Comparison of ENCODE assay signal across 8 cellular contexts in the genomic region with DNA sequence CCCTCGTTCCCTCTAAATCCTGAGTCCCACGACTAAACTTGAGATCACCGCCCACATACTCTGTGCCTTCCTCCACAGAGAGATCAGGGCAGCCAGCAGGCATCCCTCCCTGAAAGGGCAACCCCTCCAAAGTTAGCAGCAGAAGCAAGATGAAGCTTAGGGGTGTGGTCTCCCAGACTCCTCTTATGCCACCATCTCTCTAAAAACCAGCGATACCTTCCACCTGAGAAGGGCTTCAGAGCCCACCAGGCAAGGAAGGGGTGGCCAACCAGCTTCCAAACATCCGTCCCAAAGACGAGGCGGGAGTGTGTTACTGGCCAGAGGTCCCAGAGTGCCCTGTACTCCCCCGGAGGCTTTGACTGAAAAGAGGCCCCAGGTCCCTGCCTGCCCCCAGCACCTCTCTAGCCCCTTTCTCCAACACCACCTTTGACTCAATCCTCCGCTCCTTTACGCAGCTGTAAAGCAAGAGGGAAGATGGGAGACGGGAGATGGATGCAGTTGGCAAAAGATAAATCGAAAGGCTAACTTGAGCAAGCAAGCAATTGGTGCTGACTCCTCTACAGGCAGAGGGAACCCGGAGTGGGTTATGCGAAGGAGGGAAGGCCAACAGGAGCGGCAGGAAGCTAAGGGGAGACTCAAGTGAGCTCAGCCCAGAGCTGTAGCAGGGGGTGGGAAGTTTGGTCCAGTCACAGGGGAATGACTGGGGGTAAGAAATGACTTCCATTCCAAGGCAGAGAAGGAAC. TPM values are rescaled to one million over a fixed set of nuclear protein-coding genes. Genes with fewer than 3 reads are reported as not detected.
DNase-seq lines count a peak whose midpoint lies in the region; ATAC-seq and TF ChIP-seq lines count a peak whose summit lies in the region.

No MANE protein-coding gene starts in this region.

- peaks cover 14% of the 10 kb centered on the region for H3K36me3 Mint-ChIP-seq in activated T-helper 2 cell treated with anti-CD3 and anti-CD28 coated beads, Interferon-gamma antibody, Interleukin-2, Interleukin-4, amounts not matched to agents 10 μg/mL and 5 μg/mL and 100 μg/mL, durations not matched to agents 14 hours and 24 hours and 36 hours (ENCODE audit: low read depth)

- peaks cover 6% of the 10 kb centered on the region for H3K36me3 ChIP-seq in iPS-18a (ENCODE audit: control insufficient read depth, low read depth, low read length)
- H3K36me3 ChIP-seq in spleen, result peaks cover 0 to 17% (median 0%) of the 10 kb centered on the region in 6 donors

- ATAC-seq in GM21447 (IDR thresholded peaks at IDR 0.05; ENCODE audit: unreplicated experiment), result no peak

- no peaks in the 10 kb centered on the region for H3K9me3 ChIP-seq in iPS-18a (ENCODE audit: control insufficient read depth, low read depth, low read length)
- no peaks in the 10 kb centered on the region for H3K9me3 ChIP-seq in spleen

- H3K4me1 Mint-ChIP-seq in activated T-helper 2 cell treated with anti-CD3 and anti-CD28 coated beads, Interferon-gamma antibody, Interleukin-2, Interleukin-4, amounts not matched to agents 10 μg/mL and 5 μg/mL and 100 μg/mL, durations not matched to agents 14 hours and 24 hours and 36 hours (ENCODE audit: low read depth), result peaks cover 26% of the 10 kb centered on the region

- 23 to 29% (median 25%) methylated on average over 15 of the region's 15 CpGs for WGBS in spleen, 5 donors

- H3K4me3 ChIP-seq in iPS-18a (ENCODE audit: low read length) (peak overlapping the region; percentile 80), spleen (peak overlapping the region; percentile 50 to 94 (median 76))

- no peaks in the 10 kb centered on the region for H3K27me3 Mint-ChIP-seq in activated T-helper 2 cell treated with anti-CD3 and anti-CD28 coated beads, Interferon-gamma antibody, Interleukin-2, Interleukin-4, amounts not matched to agents 10 μg/mL and 5 μg/mL and 100 μg/mL, durations not matched to agents 14 hours and 24 hours and 36 hours (ENCODE audit: low read depth)

- TF ChIP-seq POLR2A in spleen (IDR thresholded peaks at IDR 0.05), result no peak

- H3K27ac ChIP-seq in iPS-18a (ENCODE audit: low read length), result no peak overlapping the region
- H3K27ac ChIP-seq in spleen, result peak overlapping the region in 7 of 8 donors; percentile 69 to 92 (median 84)

- intact Hi-C loops in activated T-helper 2 cell treated with anti-CD3 and anti-CD28 coated beads, Interferon-gamma antibody, Interleukin-2, Interleukin-4, amounts not matched to agents 10 μg/mL and 5 μg/mL and 100 μg/mL, durations not matched to agents 14 hours and 24 hours and 36 hours (cut with micrococcal nuclease), result loop anchor here (2.0 kb wide), 1 partner anchor 85 kb away; a partner anchor contains a TSS
- intact Hi-C loops in spleen (cut with DNase I; ENCODE audit: low total_unique reads), result loop anchor here (10.0 kb wide), 1 partner anchor 53 kb away; no protein-coding TSS in a partner anchor

- DNase-seq in CD1c-positive myeloid dendritic cell (ENCODE audit: extremely low spot score) (peak; percentile 65), HS-5 (ENCODE audit: low read depth) (peak; percentile 20), spleen (no peak), NCI-H2081 treated with DMSO at 0.1 percent for 48 hours (lab: John Stamatoyannopoulos, UW) (no peak)
- no peak for DNase-seq in activated T-helper 2 cell treated with anti-CD3 and anti-CD28 coated beads, Interferon-gamma antibody, Interleukin-2, Interleukin-4, amounts not matched to agents 10 μg/mL and 5 μg/mL and 100 μg/mL, durations not matched to agents 14 hours and 24 hours and 36 hours (ENCODE audit: low spot score)
- no peak for DNase-seq in NK-92 treated with Interleukin-12 subunit alpha and Interleukin-12 subunit beta, amount 100 ng/mL, for 24 hours (lab: John Stamatoyannopoulos, UW)

- H3K27me3 ChIP-seq in iPS-18a (ENCODE audit: control insufficient read depth, insufficient read depth, low read length) (no peaks in the 10 kb centered on the region), spleen (replicated peaks in 1 of 7) (no peaks in the 10 kb centered on the region)

- H3K27ac Mint-ChIP-seq in activated T-helper 2 cell treated with anti-CD3 and anti-CD28 coated beads, Interferon-gamma antibody, Interleukin-2, Interleukin-4, amounts not matched to agents 10 μg/mL and 5 μg/mL and 100 μg/mL, durations not matched to agents 14 hours and 24 hours and 36 hours, result peak overlapping the region; percentile 76

- peaks cover 26% of the 10 kb centered on the region for H3K4me1 ChIP-seq in iPS-18a (ENCODE audit: control insufficient read depth, low read depth, low read length)
- peaks cover 27 to 70% (median 60%) of the 10 kb centered on the region in 6 donors for H3K4me1 ChIP-seq in spleen

- peak overlapping the region; percentile 91 for H3K4me3 Mint-ChIP-seq in activated T-helper 2 cell treated with anti-CD3 and anti-CD28 coated beads, Interferon-gamma antibody, Interleukin-2, Interleukin-4, amounts not matched to agents 10 μg/mL and 5 μg/mL and 100 μg/mL, durations not matched to agents 14 hours and 24 hours and 36 hours (ENCODE audit: low read depth)

- TF ChIP-seq CTCF in spleen (IDR thresholded peaks at IDR 0.05 in 8 of 11, conservative IDR thresholded peaks at IDR 0.05 in 3 of 11), result no peak

- peak overlapping the region; percentile 58 for H3K9ac ChIP-seq in iPS-18a (ENCODE audit: low read length)

- H3K9me3 Mint-ChIP-seq in activated T-helper 2 cell treated with anti-CD3 and anti-CD28 coated beads, Interferon-gamma antibody, Interleukin-2, Interleukin-4, amounts not matched to agents 10 μg/mL and 5 μg/mL and 100 μg/mL, durations not matched to agents 14 hours and 24 hours and 36 hours, result no peaks in the 10 kb centered on the region

RNA-seq across cellular contexts. Expression of a gene that starts 1.1 kb away (rescaled TPM):
- total RNA-seq in activated T-helper 2 cell treated with anti-CD3 and anti-CD28 coated beads, Interferon-gamma antibody, Interleukin-2, Interleukin-4, amounts not matched to agents 10 μg/mL and 5 μg/mL and 100 μg/mL, durations not matched to agents 14 hours and 24 hours and 36 hours, result 33.0 and 35.1 TPM in 2 replicates
- 10 to 100 TPM; 33.1 to 66.9 (median 48.1) TPM for total RNA-seq in spleen
- polyA plus RNA-seq in spleen, result 10 to 100 TPM in 1 of 3 donors, 1 to 10 TPM in 2; 5.2 to 16.5 (median 7.2) TPM

RNA-seq across cellular contexts. Expression of a gene that starts 16.6 kb away (rescaled TPM):
- total RNA-seq in activated T-helper 2 cell treated with anti-CD3 and anti-CD28 coated beads, Interferon-gamma antibody, Interleukin-2, Interleukin-4, amounts not matched to agents 10 μg/mL and 5 μg/mL and 100 μg/mL, durations not matched to agents 14 hours and 24 hours and 36 hours, result 19.7 and 21.9 TPM in 2 replicates
- total RNA-seq in spleen, result 10 to 100 TPM; 20.8 to 31.9 (median 27.1) TPM
- 10 to 100 TPM in 2 of 3 donors, 1 to 10 TPM in 1; 8.1 to 18.6 (median 16.7) TPM for polyA plus RNA-seq in spleen

Comparison
In these comparisons a context has a peak if more than half of its experiments do, and no peak if none do; other contexts are left out.
1. DNase-seq: peak in CD1c-positive myeloid dendritic cell (single experiment) and HS-5 (single experiment); none in activated T-helper 2 cell treated with anti-CD3 and anti-CD28 coated beads, Interferon-gamma antibody, Interleukin-2, Interleukin-4, amounts not matched to agents 10 μg/mL and 5 μg/mL and 100 μg/mL, durations not matched to agents 14 hours and 24 hours and 36 hours (single experiment), spleen (single experiment), NCI-H2081 treated with DMSO at 0.1 percent for 48 hours (single experiment) and NK-92 treated with Interleukin-12 subunit alpha and Interleukin-12 subunit beta, amount 100 ng/mL, for 24 hours (single experiment).